In genomic region chr13:67184247-67184646, GRCh38 we compare ENCODE assay signal across 1 cellular context.
TF ChIP-seq lines count a peak whose summit lies in the region.

No MANE protein-coding gene starts in this region.

TF ChIP-seq in K562, 482 proteins besides CTCF, POLR2A, EP300 and RAD21:
- TF ChIP-seq PRDM10 (IDR thresholded peaks at IDR 0.05; ENCODE audit: partially characterized antibody) (no peak), JUND (IDR thresholded peaks at IDR 0.05; ENCODE audit: borderline replicate concordance, low read depth, low read length) (peak; percentile 61; the same call in 1 of the 2 replicates), JUND (tag; IDR thresholded peaks at IDR 0.05; ENCODE audit: borderline replicate concordance, low read depth, low read length) (peak; percentile 39; the same call in 1 of the 3 replicates), FOSL1 (tag; conservative IDR thresholded peaks at IDR 0.05) (peak; percentile 60), ATF3 (IDR thresholded peaks at IDR 0.05) (peak; percentile 54; the same call in 1 of the 2 replicates), ATF3 (CRISPR knock-in tag; conservative IDR thresholded peaks at IDR 0.05) (no peak), ZBTB26 (CRISPR knock-in tag; IDR thresholded peaks at IDR 0.05) (no peak)
